ENCODE assay signal across 2 cellular contexts in genomic region chr17:63995626-63996025, GRCh38.
TF ChIP-seq lines count a peak whose summit lies in the region.

No MANE protein-coding gene starts in this region.

TF ChIP-seq in SK-N-SH, 30 proteins besides CTCF, POLR2A, EP300 and RAD21 (continued from another document):
- TF ChIP-seq IRF3 (IDR thresholded peaks at IDR 0.05; ENCODE audit: low read depth, low read length) (no peak), PBX3 (IDR thresholded peaks at IDR 0.05) (no peak), MEF2A (IDR thresholded peaks at IDR 0.05; ENCODE audit: borderline replicate concordance, low read depth) (no peak), USF1 (IDR thresholded peaks at IDR 0.05; ENCODE audit: borderline replicate concordance, low read depth) (no peak), CHD2 (IDR thresholded peaks at IDR 0.05; ENCODE audit: low read length, partially characterized antibody) (no peak), FOSL2 (IDR thresholded peaks at IDR 0.05; ENCODE audit: borderline replicate concordance, low read depth) (no peak), GATA2 (CRISPR knock-in tag; IDR thresholded peaks at IDR 0.05) (no peak), MXI1 (IDR thresholded peaks at IDR 0.05; ENCODE audit: low read depth, low read length) (no peak), JUND (IDR thresholded peaks at IDR 0.05) (no peak), TCF12 (IDR thresholded peaks at IDR 0.05) (no peak)

TF ChIP-seq in SK-N-SH treated with all-trans-retinoic acid at 6 μM for 48 hours, 23 proteins besides CTCF, POLR2A, EP300 and RAD21 (continued from another document):
- TF ChIP-seq PATZ1 (CRISPR knock-in tag; IDR thresholded peaks at IDR 0.05; ENCODE audit: borderline replicate concordance) (no peak), ZNF565 (CRISPR knock-in tag; conservative IDR thresholded peaks at IDR 0.05; ENCODE audit: low read depth) (no peak), CREB5 (CRISPR knock-in tag; IDR thresholded peaks at IDR 0.05; ENCODE audit: low read depth) (no peak), ISL1 (CRISPR knock-in tag; IDR thresholded peaks at IDR 0.05) (no peak), TSHZ2 (CRISPR knock-in tag; IDR thresholded peaks at IDR 0.05) (no peak)
TF ChIP-seq in SK-N-SH treated with all-trans-retinoic acid at 6 μM for 48 hours: peak in this region for 0.
